ENCODE assay signal across 8 cellular contexts in genomic region chr15:49421991-49422390, GRCh38. TPM values are rescaled to one million over a fixed set of nuclear protein-coding genes. Genes with fewer than 3 reads are reported as not detected.
A peak's percentile ranks its signal among the peaks of the same experiment; 100 is the strongest.
DNase-seq lines count a peak whose midpoint lies in the region; ATAC-seq and TF ChIP-seq lines count a peak whose summit lies in the region.

No MANE protein-coding gene starts in this region.

- H3F3A ChIP-seq in PC-3 (ENCODE audit: low read length, unreplicated experiment), result no peaks in the 10 kb centered on the region

- no peaks in the 10 kb centered on the region for H3K4me1 ChIP-seq in PC-3 (ENCODE audit: insufficient read depth, low read length)
- H3K4me1 ChIP-seq in skeletal muscle tissue (ENCODE audit: control insufficient read depth in 3 of 3, insufficient read depth in 3 of 3, low read length in 3 of 3), result no peaks in the 10 kb centered on the region

- H3K27ac ChIP-seq in PC-3 (ENCODE audit: low read length) (no peak overlapping the region), skeletal muscle tissue (ENCODE audit: low read depth, low read length) (no peak overlapping the region)

- intact Hi-C loops in PC-3 (cut with micrococcal nuclease), result loop anchor here (1.0 to 5.0 kb wide), 5 partner anchors 52 to 630 kb away; no protein-coding TSS in a partner anchor

- TF ChIP-seq CTCF in PC-3 (conservative IDR thresholded peaks at IDR 0.05; ENCODE audit: low read depth, low read length) (peak; percentile 79), astrocyte of the cerebellum (IDR thresholded peaks at IDR 0.05; ENCODE audit: low read depth, low read length, missing control alignments) (peak; percentile 65)

- DNase-seq in EL, result peak; percentile 41
- peak; percentile 68 for DNase-seq in PC-3
- peak; percentile 38 for DNase-seq in astrocyte of the cerebellum (ENCODE audit: low read depth)
- peak; percentile 15 for DNase-seq in iPS DF 19.7 (ENCODE audit: low read depth, low spot score)
- DNase-seq in UCSD-AML1 (lab: John Stamatoyannopoulos, UW; ENCODE audit: unreplicated experiment), result no peak

- H3K9me2 ChIP-seq in PC-3 (replicated peaks; ENCODE audit: low read length), result no peaks in the 10 kb centered on the region

- in situ Hi-C loops in astrocyte of the cerebellum (cut with HindIII; ENCODE audit: low sequenced_read_pairs), result no loop called here

- H3K9me3 ChIP-seq in PC-3 (ENCODE audit: low read length) (no peaks in the 10 kb centered on the region), skeletal muscle tissue (ENCODE audit: control insufficient read depth in 3 of 3, low read length in 3 of 3) (no peaks in the 10 kb centered on the region)

- no TSS peak for BruUV-seq in PC-3 (replicated peaks; lab: Mats Ljungman, UMichigan)

- POLR2A ChIA-PET in PC-3 (lab: Charles Lee; ENCODE audit: unreplicated experiment), result no interaction called here

- H3K9ac ChIP-seq in PC-3 (ENCODE audit: low read length) (no peak overlapping the region), skeletal muscle tissue (ENCODE audit: low read depth in 1 of 3, low read length in 3 of 3) (peak overlapping the region in 1 of 3 donors; percentile 35)

- H3K36me3 ChIP-seq in PC-3 (ENCODE audit: low read depth, low read length) (no peaks in the 10 kb centered on the region), skeletal muscle tissue (ENCODE audit: control insufficient read depth in 3 of 3, insufficient read depth in 3 of 3, low read length in 3 of 3) (no peaks in the 10 kb centered on the region)

- H4K20me1 ChIP-seq in PC-3 (ENCODE audit: low read length), result no peaks in the 10 kb centered on the region

- H3K4me3 ChIP-seq in PC-3 (ENCODE audit: low read length), result no peak overlapping the region
- H3K4me3 ChIP-seq in astrocyte of the cerebellum (ENCODE audit: low read depth, low read length), result no peak overlapping the region
- H3K4me3 ChIP-seq in skeletal muscle tissue (ENCODE audit: low read length in 3 of 3), result peak overlapping the region; percentile 35 to 57 (median 45)

- no peak overlapping the region; the same call in 1 of the 2 replicates for H3K4me2 ChIP-seq in PC-3 (ENCODE audit: low read length)

- CTCF ChIA-PET in PC-3 (lab: Charles Lee), result interaction anchor here (0.5 to 1.6 kb wide), 3 partner anchors 581 to 723 kb away, joined by 3 to 5 read pairs (median 3); no protein-coding TSS in a partner anchor

- no peak overlapping the region for H2AFZ ChIP-seq in PC-3 (ENCODE audit: low read length)

- no peaks in the 10 kb centered on the region for H3K79me2 ChIP-seq in PC-3 (ENCODE audit: low read length)

- H3K27me3 ChIP-seq in PC-3 (ENCODE audit: low read length) (no peaks in the 10 kb centered on the region), skeletal muscle tissue (ENCODE audit: control insufficient read depth in 3 of 3, insufficient read depth in 3 of 3, low read length in 3 of 3) (no peaks in the 10 kb centered on the region)

- ATAC-seq in HG02981 (IDR thresholded peaks at IDR 0.05; ENCODE audit: unreplicated experiment), result peak; percentile 50
- ATAC-seq in PC-3, result peak; percentile 53
- no peak for ATAC-seq in HG02840 (IDR thresholded peaks at IDR 0.05; ENCODE audit: low FRiP score, unreplicated experiment)

RNA-seq across cellular contexts. Expression of gene FGF7, which starts 1.1 kb away (rescaled TPM):
- total RNA-seq in PC-3 (2014; rRNA removed), result not detected in 2 replicates
- 7.3 TPM for total RNA-seq in skeletal muscle tissue

Comparison
In these comparisons a context has a peak if more than half of its experiments do, and no peak if none do; other contexts are left out.
1. H3K4me3 ChIP-seq: peak in skeletal muscle tissue (3 of 3); none in PC-3 (single experiment) and astrocyte of the cerebellum (single experiment).